ENCODE assay signal across 15 cellular contexts in genomic region chr3:4935347-4935746, GRCh38. TPM values are rescaled to one million over a fixed set of nuclear protein-coding genes. Genes with fewer than 3 reads are reported as not detected.
DNase-seq lines count a peak whose midpoint lies in the region; ATAC-seq and TF ChIP-seq lines count a peak whose summit lies in the region.
"Had no signal": no experiment of that assay in that cellular context is flagged by ENCODE, and none has a peak within 500 bp of the region (broad histone marks: within the 10 kb centered on the region; RNA-seq: fewer than 3 reads in every experiment).

No MANE protein-coding gene starts in this region.

- WGBS in endodermal cell (ENCODE audit: insufficient coverage in 1 of 2, insufficient read length in 1 of 2), 2 experiments = 88 to 98% methylated on average over 1 of the region's 1 CpG

- no peaks in the 10 kb centered on the region for H3K4me1 ChIP-seq in endodermal cell (ENCODE audit: control insufficient read depth, insufficient read depth, low read length)
- no peaks in the 10 kb centered on the region for H3K4me1 ChIP-seq in right atrium auricular region
- H3K4me1 ChIP-seq: vagina had no signal

- peaks cover 0 to 10% of the 10 kb centered on the region in 2 donors for H3K36me3 Mint-ChIP-seq in activated naive CD4-positive, alpha-beta T cell treated with anti-CD3 and anti-CD28 coated beads, Interleukin-2, amount 50 U/mL, for 72 hours
- H3K36me3 Mint-ChIP-seq in endodermal cell (ENCODE audit: low read depth) = no peaks in the 10 kb centered on the region

- no peaks in the 10 kb centered on the region for H3K9me3 ChIP-seq in endodermal cell (ENCODE audit: control insufficient read depth, low read length)
- no peaks in the 10 kb centered on the region for H3K9me3 ChIP-seq in right atrium auricular region
- H3K9me3 ChIP-seq: vagina had no signal

- no peaks in the 10 kb centered on the region for H3K27me3 ChIP-seq in GM06990 (replicated peaks; ENCODE audit: control insufficient read depth, insufficient read depth, low read length)
- no peaks in the 10 kb centered on the region for H3K27me3 ChIP-seq in endodermal cell (ENCODE audit: control insufficient read depth, insufficient read depth, low read length, poor library complexity, severe bottlenecking)
- no peaks in the 10 kb centered on the region for H3K27me3 ChIP-seq in right atrium auricular region
- H3K27me3 ChIP-seq: vagina had no signal

- DNase-seq in GM06990 (ENCODE audit: extremely low read depth, insufficient read length) = peak; percentile 52
- peak in 1 of 2 donors; percentile 36 for DNase-seq in activated naive CD4-positive, alpha-beta T cell treated with anti-CD3 and anti-CD28 coated beads, Interleukin-2, amount 50 U/mL, for 72 hours (ENCODE audit: low spot score in 2 of 2)
- no peak for DNase-seq in D341Med (ENCODE audit: low spot score)
- no peak for DNase-seq in NCI-H226
- DNase-seq in endodermal cell = no peak
- no peak for DNase-seq in right atrium auricular region (ENCODE audit: low spot score)
- DNase-seq: C1 segment of cervical spinal cord; effector memory CD4-positive, alpha-beta T cell; midbrain; NCI-H1694 had no signal

- H3K9ac ChIP-seq in endodermal cell (ENCODE audit: extremely low read depth, low read length, poor library complexity, severe bottlenecking) = no peak overlapping the region

- H3K36me3 ChIP-seq in GM06990 (ENCODE audit: control insufficient read depth, insufficient read depth, low read length) = no peaks in the 10 kb centered on the region
- no peaks in the 10 kb centered on the region for H3K36me3 ChIP-seq in endodermal cell (ENCODE audit: control insufficient read depth, insufficient read depth, low read length)
- H3K36me3 ChIP-seq in right atrium auricular region = no peaks in the 10 kb centered on the region
- H3K36me3 ChIP-seq: vagina had no signal

- H3K9me3 Mint-ChIP-seq in activated naive CD4-positive, alpha-beta T cell treated with anti-CD3 and anti-CD28 coated beads, Interleukin-2, amount 50 U/mL, for 72 hours = peaks cover 0 to 10% of the 10 kb centered on the region in 2 donors
- H3K9me3 Mint-ChIP-seq in endodermal cell = no peaks in the 10 kb centered on the region

- no peak overlapping the region for H3K4me3 Mint-ChIP-seq in endodermal cell

- TF ChIP-seq CTCF in GM06990 (IDR thresholded peaks at IDR 0.05; ENCODE audit: insufficient read depth, low read length, poor library complexity, severe bottlenecking) (no peak), endodermal cell (conservative IDR thresholded peaks at IDR 0.05) (no peak), right atrium auricular region (IDR thresholded peaks at IDR 0.05) (no peak)

- H3K27ac ChIP-seq in endodermal cell (ENCODE audit: low read depth, low read length) (no peak overlapping the region), right atrium auricular region (no peak overlapping the region)
- H3K27ac ChIP-seq: vagina had no signal

- peak; percentile 48 for ATAC-seq in GM19324 (IDR thresholded peaks at IDR 0.05; ENCODE audit: low FRiP score, unreplicated experiment)
- peak; percentile 75 for ATAC-seq in HG02981 (IDR thresholded peaks at IDR 0.05; ENCODE audit: unreplicated experiment)
- peak; percentile 89 to 94 for ATAC-seq in activated naive CD4-positive, alpha-beta T cell treated with anti-CD3 and anti-CD28 coated beads, Interleukin-2, amount 50 U/mL, for 72 hours
- ATAC-seq: Panc1, sciatic nerve had no signal

- H3K27ac Mint-ChIP-seq in activated naive CD4-positive, alpha-beta T cell treated with anti-CD3 and anti-CD28 coated beads, Interleukin-2, amount 50 U/mL, for 72 hours = peak overlapping the region; percentile 35 to 66
- H3K27ac Mint-ChIP-seq in endodermal cell = no peak overlapping the region

- no peak overlapping the region for H3K4me3 ChIP-seq in GM06990 (replicated peaks; ENCODE audit: low read depth, low read length)
- no peak overlapping the region for H3K4me3 ChIP-seq in endodermal cell (ENCODE audit: low read length)
- no peak overlapping the region for H3K4me3 ChIP-seq in right atrium auricular region
- H3K4me3 ChIP-seq: vagina had no signal

- no peaks in the 10 kb centered on the region for H3K4me1 Mint-ChIP-seq in endodermal cell

- no peaks in the 10 kb centered on the region for H3K27me3 Mint-ChIP-seq in endodermal cell (ENCODE audit: insufficient read depth)

RNA-seq across cellular contexts. Expression of gene BHLHE40, which starts 43.9 kb away (rescaled TPM):
- 100 to 1,000 TPM; 228 to 369 TPM for total RNA-seq in activated naive CD4-positive, alpha-beta T cell treated with anti-CD3 and anti-CD28 coated beads, Interleukin-2, amount 50 U/mL, for 72 hours
- total RNA-seq in endodermal cell = 1 to 10 TPM; 2.6 to 2.9 TPM
- polyA plus RNA-seq in endodermal cell (2013, experiment 1 of 2) = 8.3 TPM
- 14.0 TPM for polyA plus RNA-seq in endodermal cell (2013, experiment 2 of 2)
- 10 to 100 TPM; 32.3 to 49.5 TPM for total RNA-seq in right atrium auricular region

Comparison
In these comparisons a context has a peak if more than half of its experiments do, and no peak if none do; other contexts are left out.
1. RNA of gene BHLHE40, which starts 43.9 kb away (total RNA-seq): 228 to 369 TPM in activated naive CD4-positive, alpha-beta T cell treated with anti-CD3 and anti-CD28 coated beads, Interleukin-2, amount 50 U/mL, for 72 hours and 32.3 to 49.5 TPM in right atrium auricular region; 2.6 to 2.9 TPM in endodermal cell; every median in the first group is over 4 times any median in the second.
2. Peak in every context shown above with its lines, with median percentiles within 50 percentile points of each other: ATAC-seq.